18 cellular contexts compared by ENCODE assay signal in genomic region chr15:63255485-63255990, GRCh38. TPM values are rescaled to one million over a fixed set of nuclear protein-coding genes. Genes with fewer than 3 reads are reported as not detected.
A peak's percentile ranks its signal among the peaks of the same experiment; 100 is the strongest.
DNase-seq lines count a peak whose midpoint lies in the region; ATAC-seq and TF ChIP-seq lines count a peak whose summit lies in the region.
"Had no signal": no experiment of that assay in that cellular context is flagged by ENCODE, and none has a peak within 500 bp of the region (broad histone marks: within the 10 kb centered on the region; RNA-seq: fewer than 3 reads in every experiment).

No MANE protein-coding gene starts in this region.

- no peak for ATAC-seq in effector memory CD8-positive, alpha-beta T cell (replicated peaks)
- ATAC-seq: pancreas had no signal

- no peak overlapping the region for H2AFZ ChIP-seq in neural progenitor cell (replicated peaks)
- H2AFZ ChIP-seq: PC-9 had no signal

- peak overlapping the region; percentile 56 for H3K4me2 ChIP-seq in neural progenitor cell
- H3K4me2 ChIP-seq: PC-9 had no signal

- H3K9ac ChIP-seq in HUES48 (ENCODE audit: low read depth, low read length) (no peak overlapping the region), neural progenitor cell (no peak overlapping the region)

- H3K9me3 Mint-ChIP-seq in effector memory CD8-positive, alpha-beta T cell, result no peaks in the 10 kb centered on the region
- no peaks in the 10 kb centered on the region for H3K9me3 Mint-ChIP-seq in neural progenitor cell

- H3K27me3 Mint-ChIP-seq in effector memory CD8-positive, alpha-beta T cell, result no peaks in the 10 kb centered on the region
- peaks cover 3% of the 10 kb centered on the region for H3K27me3 Mint-ChIP-seq in neural progenitor cell (ENCODE audit: insufficient read depth, low read depth)

- H3K4me3 ChIP-seq in HUES48 (ENCODE audit: low read depth, low read length), result peak overlapping the region; percentile 12; the same call in 1 of the 2 replicates
- H3K4me3 ChIP-seq in neural progenitor cell, result no peak overlapping the region
- H3K4me3 ChIP-seq: pancreas, PC-9 had no signal

- DNase-seq in DMS 273 (lab: John Stamatoyannopoulos, UW; ENCODE audit: unreplicated experiment) (peak; percentile 27), DMS 273 treated with DMSO at 0.1 percent for 48 hours (lab: John Stamatoyannopoulos, UW) (no peak), neural progenitor cell (ENCODE audit: low spot score) (peak; percentile 43), D341Med (ENCODE audit: low spot score) (no peak), DMS114 treated with DMSO at 0.1 percent for 48 hours (lab: John Stamatoyannopoulos, UW; ENCODE audit: unreplicated experiment) (no peak), SW480 (ENCODE audit: low spot score) (no peak)
- no peak for DNase-seq in effector memory CD8-positive, alpha-beta T cell
- DNase-seq: activated naive CD4-positive, alpha-beta T cell treated with anti-CD3 and anti-CD28 coated beads, Interleukin-2, amount 50 U/mL, for 16 hours; effector memory CD4-positive, alpha-beta T cell; KG1; NCI-H1436 treated with DMSO at 0.1 percent for 48 hours; NCI-H510A; pancreas; PC-9; stimulated activated CD4-positive, alpha-beta T cell treated with anti-CD3 and anti-CD28 coated beads, Interleukin-12 subunit alpha, Interleukin-12 subunit beta, amount 100 ng/mL, for 4 hours; WERI-Rb-1 had no signal

- H3K27ac Mint-ChIP-seq in effector memory CD8-positive, alpha-beta T cell, result peak overlapping the region; percentile 77 to 90
- H3K27ac Mint-ChIP-seq in neural progenitor cell, result peak overlapping the region; percentile 95

- H3K4me1 ChIP-seq in HUES48 (ENCODE audit: control insufficient read depth, insufficient read depth, low read length), result peaks cover 25% of the 10 kb centered on the region
- H3K4me1 ChIP-seq in neural progenitor cell, result peaks cover 21% of the 10 kb centered on the region
- H3K4me1 ChIP-seq: pancreas had no signal

- H3K27me3 ChIP-seq in HUES48 (ENCODE audit: control insufficient read depth, insufficient read depth, low read length) (no peaks in the 10 kb centered on the region), neural progenitor cell (no peaks in the 10 kb centered on the region)
- H3K27me3 ChIP-seq: pancreas had no signal

- H3K9me3 ChIP-seq in HUES48 (ENCODE audit: control insufficient read depth, insufficient read depth, low read length), result no peaks in the 10 kb centered on the region
- no peaks in the 10 kb centered on the region for H3K9me3 ChIP-seq in neural progenitor cell (ENCODE audit: low read depth)
- H3K9me3 ChIP-seq: pancreas had no signal

- TF ChIP-seq CTCF in neural progenitor cell (IDR thresholded peaks at IDR 0.05), result no peak

- H3K4me3 Mint-ChIP-seq in effector memory CD8-positive, alpha-beta T cell, result no peak overlapping the region
- peak overlapping the region; percentile 73 for H3K4me3 Mint-ChIP-seq in neural progenitor cell

- H3K27ac ChIP-seq in HUES48 (ENCODE audit: low read depth, low read length) (peak overlapping the region; percentile 96), neural progenitor cell (peak overlapping the region; percentile 80)
- H3K27ac ChIP-seq: 22Rv1, pancreas, WERI-Rb-1 had no signal

- peaks cover 94% of the 10 kb centered on the region for H3K36me3 Mint-ChIP-seq in effector memory CD8-positive, alpha-beta T cell (ENCODE audit: insufficient read depth)
- peaks cover 27% of the 10 kb centered on the region for H3K36me3 Mint-ChIP-seq in neural progenitor cell

- no peaks in the 10 kb centered on the region for H3K79me2 ChIP-seq in neural progenitor cell (ENCODE audit: low read depth)

- peaks cover 23% of the 10 kb centered on the region for H3K36me3 ChIP-seq in HUES48 (ENCODE audit: control insufficient read depth, insufficient read depth, low read length)
- H3K36me3 ChIP-seq in neural progenitor cell, result peaks cover 4% of the 10 kb centered on the region
- H3K36me3 ChIP-seq: pancreas had no signal

- H4K20me1 ChIP-seq in neural progenitor cell (ENCODE audit: low read depth), result peaks cover 10% of the 10 kb centered on the region

- H3K4me1 Mint-ChIP-seq in effector memory CD8-positive, alpha-beta T cell (ENCODE audit: low read depth in 2 of 2), result peaks cover 8 to 35% of the 10 kb centered on the region in 2 donors
- peaks cover 33% of the 10 kb centered on the region for H3K4me1 Mint-ChIP-seq in neural progenitor cell

- H3F3A ChIP-seq in neural progenitor cell (ENCODE audit: low read depth), result peaks cover 24% of the 10 kb centered on the region

RNA-seq across cellular contexts. Expression of gene APH1B, which starts 21.9 kb away (rescaled TPM):
- 2.7 and 4.0 TPM in 2 replicates for total RNA-seq in neural progenitor cell (ENCODE audit: low replicate concordance)

Comparison
In these comparisons a context has a peak if more than half of its experiments do, and no peak if none do; other contexts are left out.
1. DNase-seq: peak in DMS 273 (single experiment) and neural progenitor cell (single experiment); none in DMS 273 treated with DMSO at 0.1 percent for 48 hours (single experiment), effector memory CD8-positive, alpha-beta T cell (0 of 3), D341Med (single experiment), DMS114 treated with DMSO at 0.1 percent for 48 hours (single experiment) and SW480 (single experiment).